ENCODE assay signal across 27 cellular contexts in genomic region chr1:227111782-227112181, GRCh38.
"Had no signal": no experiment of that assay in that cellular context is flagged by ENCODE, and none has a peak within 500 bp of the region (broad histone marks: within the 10 kb centered on the region; RNA-seq: fewer than 3 reads in every experiment).

No MANE protein-coding gene starts in this region.

- H3K27me3 ChIP-seq: colonic mucosa, dorsolateral prefrontal cortex, esophagus muscularis mucosa, esophagus squamous epithelium, foreskin keratinocyte, gastrocnemius medialis, gastroesophageal sphincter, heart left ventricle, heart right ventricle, hepatocyte had no signal

- H3K9me3 ChIP-seq: colonic mucosa, esophagus muscularis mucosa, esophagus squamous epithelium, gastrocnemius medialis, gastroesophageal sphincter had no signal

- H2AFZ ChIP-seq: hepatocyte had no signal

- H3K36me3 ChIP-seq: colonic mucosa had no signal

- H3K4me3 ChIP-seq: colonic mucosa, coronary artery, dorsolateral prefrontal cortex, esophagus muscularis mucosa, esophagus squamous epithelium, gastrocnemius medialis, gastroesophageal sphincter, heart left ventricle, heart right ventricle, hepatocyte had no signal

- H3K79me2 ChIP-seq: hepatocyte had no signal

- H3K27ac ChIP-seq: colonic mucosa, coronary artery, epithelial cell of prostate, esophagus muscularis mucosa, esophagus squamous epithelium, foreskin keratinocyte, gastrocnemius medialis, gastroesophageal sphincter, heart left ventricle, heart right ventricle, hepatocyte had no signal

- FAIRE-seq: colon, endometrium, endothelial cell of umbilical vein had no signal

- H3K4me1 ChIP-seq: colonic mucosa, esophagus muscularis mucosa, esophagus squamous epithelium, foreskin keratinocyte, gastrocnemius medialis, gastroesophageal sphincter, heart right ventricle had no signal

- H3K4me2 ChIP-seq: hepatocyte had no signal

- ATAC-seq: effector memory CD8-positive, alpha-beta T cell; esophagus mucosa; foreskin keratinocyte; gastrocnemius medialis; gastroesophageal sphincter; heart left ventricle; heart right ventricle had no signal

- DNase-seq: colonic mucosa; cortex of kidney; dermis blood vessel endothelial cell; dorsolateral prefrontal cortex; effector CD4-positive, alpha-beta T cell; effector CD8-positive, alpha-beta T cell; effector memory CD4-positive, alpha-beta T cell; effector memory CD8-positive, alpha-beta T cell; endodermal cell; esophagus squamous epithelium; foreskin fibroblast; foreskin keratinocyte; foreskin melanocyte; gastrocnemius medialis; glutamatergic neuron; head of caudate nucleus; heart left ventricle; heart right ventricle had no signal
